ENCODE assay signal across 1 cellular context in genomic region chr15:65303687-65304392, GRCh38.
TF ChIP-seq lines count a peak whose summit lies in the region.

No MANE protein-coding gene starts in this region.

TF ChIP-seq in HEK293, 187 proteins besides CTCF, POLR2A, EP300 and RAD21 (continued from another document):
- peak; percentile 90 for TF ChIP-seq PRDM10 (tag by site-specific recombination; IDR thresholded peaks at IDR 0.05)
- TF ChIP-seq ZNF488 (tag by site-specific recombination; IDR thresholded peaks at IDR 0.05), result no peak
- TF ChIP-seq ZNF473 (tag by site-specific recombination; IDR thresholded peaks at IDR 0.05), result no peak
- no peak for TF ChIP-seq PRDM2 (tag by site-specific recombination; IDR thresholded peaks at IDR 0.05; ENCODE audit: borderline replicate concordance)
